ENCODE assay signal across 1 cellular context in the genomic region with DNA sequence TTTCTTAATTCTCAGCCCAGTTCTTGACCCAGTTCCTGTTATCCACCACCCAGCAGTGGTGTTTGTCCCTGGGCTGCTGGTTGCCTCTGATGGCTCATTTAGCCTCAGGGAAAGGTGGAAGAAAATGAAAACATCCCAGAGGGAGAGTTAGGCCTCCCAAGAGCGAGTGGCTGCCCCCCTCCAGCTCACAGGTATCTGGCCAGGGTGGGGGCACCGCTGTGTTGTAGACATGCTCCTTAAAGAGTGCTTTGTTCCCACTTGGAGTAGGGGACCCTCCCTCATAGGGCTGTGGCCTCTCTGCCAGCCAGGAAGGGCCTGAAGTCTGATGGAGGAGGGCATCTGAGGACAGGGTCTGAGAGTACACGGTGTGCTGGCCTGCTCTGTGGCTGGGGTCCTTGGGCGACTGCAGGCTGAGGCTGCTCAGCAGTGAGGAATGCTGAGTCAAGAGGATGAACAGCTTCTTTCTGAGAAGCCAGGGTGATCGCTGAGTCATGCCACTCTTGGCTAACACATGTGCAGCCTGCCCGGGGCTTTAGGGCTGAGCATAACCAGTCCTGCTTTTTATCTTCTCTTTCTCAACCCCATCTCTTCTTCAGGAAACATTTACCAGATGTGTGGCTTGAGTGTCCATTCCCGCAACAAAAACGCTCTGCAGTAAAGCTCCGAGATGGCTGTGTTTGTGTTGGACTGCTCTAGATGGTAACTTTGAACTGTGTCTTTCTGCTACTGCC.
A peak's percentile ranks its signal among the peaks of the same experiment; 100 is the strongest.
TF ChIP-seq lines count a peak whose summit lies in the region.

No MANE protein-coding gene starts in this region.

TF ChIP-seq in HepG2, 621 proteins besides CTCF, POLR2A, EP300 and RAD21 (continued from another document and continues in another):
- TF ChIP-seq ZNF678 (CRISPR knock-in tag; IDR thresholded peaks at IDR 0.05) (no peak), RBM22 (optimal IDR thresholded peaks at IDR 0.05; ENCODE audit: low read length) (no peak), KDM1A (CRISPR knock-in tag; IDR thresholded peaks at IDR 0.05) (no peak), MXD4 (CRISPR knock-in tag; IDR thresholded peaks at IDR 0.05) (peak; percentile 81; the same call in 1 of the 2 replicates), ZNF468 (CRISPR knock-in tag; IDR thresholded peaks at IDR 0.05) (no peak), POLR2AphosphoS2 (IDR thresholded peaks at IDR 0.05; ENCODE audit: low read depth, low read length) (no peak), ZNF24 (IDR thresholded peaks at IDR 0.05) (no peak), ZNF512B (CRISPR knock-in tag; IDR thresholded peaks at IDR 0.05; ENCODE audit: borderline replicate concordance) (no peak), SP2 (CRISPR knock-in tag; IDR thresholded peaks at IDR 0.05) (no peak), ZFX (CRISPR knock-in tag; IDR thresholded peaks at IDR 0.05; ENCODE audit: low read depth) (peak; percentile 73; the same call in 1 of the 2 replicates), CEBPZ (IDR thresholded peaks at IDR 0.05; ENCODE audit: low read length) (no peak), CREB3 (CRISPR knock-in tag; IDR thresholded peaks at IDR 0.05) (no peak), MED13 (CRISPR knock-in tag; IDR thresholded peaks at IDR 0.05) (peak; percentile 77), SOX5 (CRISPR knock-in tag; IDR thresholded peaks at IDR 0.05; ENCODE audit: borderline replicate concordance) (no peak), ZNF3 (CRISPR knock-in tag; IDR thresholded peaks at IDR 0.05) (no peak), IKZF1 (IDR thresholded peaks at IDR 0.05) (no peak), CC2D1A (CRISPR knock-in tag; IDR thresholded peaks at IDR 0.05) (no peak), TBX2 (CRISPR knock-in tag; IDR thresholded peaks at IDR 0.05; ENCODE audit: borderline replicate concordance) (peak; percentile 55), XRCC5 (optimal IDR thresholded peaks at IDR 0.05; ENCODE audit: low read length) (no peak), BRD4 (CRISPR knock-in tag; IDR thresholded peaks at IDR 0.05) (peak; percentile 56; the same call in 1 of the 2 replicates), ZNF350 (CRISPR knock-in tag; IDR thresholded peaks at IDR 0.05; ENCODE audit: borderline replicate concordance, low read depth) (peak; percentile 88), NFYC (CRISPR knock-in tag; IDR thresholded peaks at IDR 0.05) (no peak), ATRX (CRISPR knock-in tag; IDR thresholded peaks at IDR 0.05; ENCODE audit: borderline replicate concordance) (no peak), LBX2 (CRISPR knock-in tag; IDR thresholded peaks at IDR 0.05; ENCODE audit: borderline replicate concordance) (no peak), PTBP1 (IDR thresholded peaks at IDR 0.05; ENCODE audit: low read depth, low read length, poor library complexity, severe bottlenecking) (no peak), ZNF101 (CRISPR knock-in tag; IDR thresholded peaks at IDR 0.05; ENCODE audit: borderline replicate concordance, low read depth) (no peak), HNF4G (IDR thresholded peaks at IDR 0.05; ENCODE audit: borderline replicate concordance, low read depth, low read length) (peak; percentile 48; the same call in 1 of the 2 replicates), HNF4G (CRISPR knock-in tag; IDR thresholded peaks at IDR 0.05; ENCODE audit: borderline replicate concordance, low read depth) (no peak), RARG (CRISPR knock-in tag; IDR thresholded peaks at IDR 0.05; ENCODE audit: low read depth) (no peak), FOXO4 (CRISPR knock-in tag; conservative IDR thresholded peaks at IDR 0.05) (no peak), TBL1XR1 (IDR thresholded peaks at IDR 0.05; ENCODE audit: borderline replicate concordance, low read length, partially characterized antibody) (no peak), ZNF580 (CRISPR knock-in tag; IDR thresholded peaks at IDR 0.05; ENCODE audit: borderline replicate concordance, low read depth) (no peak; the same call in 1 of the 2 replicates)
- TF ChIP-seq, protein P1, sequence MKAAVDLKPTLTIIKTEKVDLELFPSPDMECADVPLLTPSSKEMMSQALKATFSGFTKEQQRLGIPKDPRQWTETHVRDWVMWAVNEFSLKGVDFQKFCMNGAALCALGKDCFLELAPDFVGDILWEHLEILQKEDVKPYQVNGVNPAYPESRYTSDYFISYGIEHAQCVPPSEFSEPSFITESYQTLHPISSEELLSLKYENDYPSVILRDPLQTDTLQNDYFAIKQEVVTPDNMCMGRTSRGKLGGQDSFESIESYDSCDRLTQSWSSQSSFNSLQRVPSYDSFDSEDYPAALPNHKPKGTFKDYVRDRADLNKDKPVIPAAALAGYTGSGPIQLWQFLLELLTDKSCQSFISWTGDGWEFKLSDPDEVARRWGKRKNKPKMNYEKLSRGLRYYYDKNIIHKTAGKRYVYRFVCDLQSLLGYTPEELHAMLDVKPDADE (CRISPR knock-in tag; IDR thresholded peaks at IDR 0.05): no peak
- TF ChIP-seq, protein P2, sequence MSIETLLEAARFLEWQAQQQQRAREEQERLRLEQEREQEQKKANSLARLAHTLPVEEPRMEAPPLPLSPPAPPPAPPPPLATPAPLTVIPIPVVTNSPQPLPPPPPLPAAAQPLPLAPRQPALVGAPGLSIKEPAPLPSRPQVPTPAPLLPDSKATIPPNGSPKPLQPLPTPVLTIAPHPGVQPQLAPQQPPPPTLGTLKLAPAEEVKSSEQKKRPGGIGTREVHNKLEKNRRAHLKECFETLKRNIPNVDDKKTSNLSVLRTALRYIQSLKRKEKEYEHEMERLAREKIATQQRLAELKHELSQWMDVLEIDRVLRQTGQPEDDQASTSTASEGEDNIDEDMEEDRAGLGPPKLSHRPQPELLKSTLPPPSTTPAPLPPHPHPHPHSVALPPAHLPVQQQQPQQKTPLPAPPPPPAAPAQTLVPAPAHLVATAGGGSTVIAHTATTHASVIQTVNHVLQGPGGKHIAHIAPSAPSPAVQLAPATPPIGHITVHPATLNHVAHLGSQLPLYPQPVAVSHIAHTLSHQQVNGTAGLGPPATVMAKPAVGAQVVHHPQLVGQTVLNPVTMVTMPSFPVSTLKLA (IDR thresholded peaks at IDR 0.05): peak; percentile 44; the same call in 1 of the 2 replicates
- TF ChIP-seq, protein P3, sequence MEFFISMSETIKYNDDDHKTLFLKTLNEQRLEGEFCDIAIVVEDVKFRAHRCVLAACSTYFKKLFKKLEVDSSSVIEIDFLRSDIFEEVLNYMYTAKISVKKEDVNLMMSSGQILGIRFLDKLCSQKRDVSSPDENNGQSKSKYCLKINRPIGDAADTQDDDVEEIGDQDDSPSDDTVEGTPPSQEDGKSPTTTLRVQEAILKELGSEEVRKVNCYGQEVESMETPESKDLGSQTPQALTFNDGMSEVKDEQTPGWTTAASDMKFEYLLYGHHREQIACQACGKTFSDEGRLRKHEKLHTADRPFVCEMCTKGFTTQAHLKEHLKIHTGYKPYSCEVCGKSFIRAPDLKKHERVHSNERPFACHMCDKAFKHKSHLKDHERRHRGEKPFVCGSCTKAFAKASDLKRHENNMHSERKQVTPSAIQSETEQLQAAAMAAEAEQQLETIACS (CRISPR knock-in tag; IDR thresholded peaks at IDR 0.05): 0 out of 2 replicates have a peak, but pooled peaks have one; percentile 12
- TF ChIP-seq, protein P4, sequence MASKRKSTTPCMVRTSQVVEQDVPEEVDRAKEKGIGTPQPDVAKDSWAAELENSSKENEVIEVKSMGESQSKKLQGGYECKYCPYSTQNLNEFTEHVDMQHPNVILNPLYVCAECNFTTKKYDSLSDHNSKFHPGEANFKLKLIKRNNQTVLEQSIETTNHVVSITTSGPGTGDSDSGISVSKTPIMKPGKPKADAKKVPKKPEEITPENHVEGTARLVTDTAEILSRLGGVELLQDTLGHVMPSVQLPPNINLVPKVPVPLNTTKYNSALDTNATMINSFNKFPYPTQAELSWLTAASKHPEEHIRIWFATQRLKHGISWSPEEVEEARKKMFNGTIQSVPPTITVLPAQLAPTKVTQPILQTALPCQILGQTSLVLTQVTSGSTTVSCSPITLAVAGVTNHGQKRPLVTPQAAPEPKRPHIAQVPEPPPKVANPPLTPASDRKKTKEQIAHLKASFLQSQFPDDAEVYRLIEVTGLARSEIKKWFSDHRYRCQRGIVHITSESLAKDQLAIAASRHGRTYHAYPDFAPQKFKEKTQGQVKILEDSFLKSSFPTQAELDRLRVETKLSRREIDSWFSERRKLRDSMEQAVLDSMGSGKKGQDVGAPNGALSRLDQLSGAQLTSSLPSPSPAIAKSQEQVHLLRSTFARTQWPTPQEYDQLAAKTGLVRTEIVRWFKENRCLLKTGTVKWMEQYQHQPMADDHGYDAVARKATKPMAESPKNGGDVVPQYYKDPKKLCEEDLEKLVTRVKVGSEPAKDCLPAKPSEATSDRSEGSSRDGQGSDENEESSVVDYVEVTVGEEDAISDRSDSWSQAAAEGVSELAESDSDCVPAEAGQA (IDR thresholded peaks at IDR 0.05; ENCODE audit: low read depth): no peak; the same call in 1 of the 2 replicates
- TF ChIP-seq, protein P4 (CRISPR knock-in tag; IDR thresholded peaks at IDR 0.05; ENCODE audit: borderline replicate concordance): no peak
